In genomic region chr7:117323877-117324699, GRCh38 we compare ENCODE assay signal across 8 cellular contexts. TPM values are rescaled to one million over a fixed set of nuclear protein-coding genes. Genes with fewer than 3 reads are reported as not detected.
DNase-seq lines count a peak whose midpoint lies in the region; ATAC-seq lines count a peak whose summit lies in the region.

No MANE protein-coding gene starts in this region.

- no peaks in the 10 kb centered on the region for H3K36me3 ChIP-seq in trophoblast cell (ENCODE audit: control insufficient read depth in 1 of 2, insufficient read depth in 2 of 2, low read length in 2 of 2)

- no peak overlapping the region for H3K18ac ChIP-seq in trophoblast cell (ENCODE audit: low read length)

- no peak overlapping the region for H3K23ac ChIP-seq in trophoblast cell (ENCODE audit: low read length)

- H4K8ac ChIP-seq in trophoblast cell (ENCODE audit: low read depth, low read length) = no peak overlapping the region

- no peak overlapping the region for H3K27ac ChIP-seq in trophoblast cell (ENCODE audit: low read depth, low read length)

- no CpG with 5 or more reads among the region's 65 CpGs for WGBS in trophoblast cell (ENCODE audit: extremely low coverage, insufficient coverage, insufficient read length)

- no peak overlapping the region for H4K12ac ChIP-seq in trophoblast cell (ENCODE audit: low read depth, low read length)

- peak overlapping the region; percentile 14 for H2AFZ ChIP-seq in trophoblast cell (ENCODE audit: insufficient read depth, low read length, poor library complexity)

- DNase-seq in EL (peak; percentile 65), SK-N-DZ (ENCODE audit: low spot score) (peak; percentile 5), glomerular visceral epithelial cell (ENCODE audit: extremely low spot score) (peak; percentile 8), trophoblast cell (no peak), NCI-H774 (lab: John Stamatoyannopoulos, UW) (no peak), DMS114 treated with DMSO at 0.1 percent for 48 hours (lab: John Stamatoyannopoulos, UW; ENCODE audit: unreplicated experiment) (no peak)

- no peak for ATAC-seq in HG03159 (IDR thresholded peaks at IDR 0.05; ENCODE audit: unreplicated experiment)
- ATAC-seq in HG02885 (IDR thresholded peaks at IDR 0.05; ENCODE audit: poor library complexity, unreplicated experiment) = no peak

- peak overlapping the region; percentile 10 for H3K9ac ChIP-seq in trophoblast cell (ENCODE audit: low read length)

- H3K4ac ChIP-seq in trophoblast cell (ENCODE audit: low read depth, low read length) = no peak overlapping the region

- peak overlapping the region; percentile 87 for H3K4me2 ChIP-seq in trophoblast cell (ENCODE audit: low read length)

- no peak overlapping the region for H2AK5ac ChIP-seq in trophoblast cell (ENCODE audit: low read length)

- H4K91ac ChIP-seq in trophoblast cell (ENCODE audit: low read depth, low read length) = no peak overlapping the region

- peaks cover 16 to 21% of the 10 kb centered on the region in 2 experiments for H3K4me1 ChIP-seq in trophoblast cell (ENCODE audit: control insufficient read depth in 1 of 2, insufficient read depth in 2 of 2, low read length in 2 of 2)

- H3K79me1 ChIP-seq in trophoblast cell (ENCODE audit: low read length) = peaks cover 2% of the 10 kb centered on the region

- no peak overlapping the region for H2BK5ac ChIP-seq in trophoblast cell (ENCODE audit: low read depth, low read length, poor library complexity)

- H3K4me3 ChIP-seq in trophoblast cell (ENCODE audit: low read depth, low read length) = peak overlapping the region; percentile 55

- H2BK120ac ChIP-seq in trophoblast cell (ENCODE audit: insufficient read depth, low read length, poor library complexity) = no peak overlapping the region

- no peaks in the 10 kb centered on the region for H3K79me2 ChIP-seq in trophoblast cell (ENCODE audit: control insufficient read depth, insufficient read depth, low read length, poor library complexity)

- no peak overlapping the region for H2BK12ac ChIP-seq in trophoblast cell (ENCODE audit: low read length)

- peaks cover 2% of the 10 kb centered on the region for H3K9me3 ChIP-seq in trophoblast cell (ENCODE audit: insufficient read depth, low read depth, low read length)

- no peak overlapping the region for H3K14ac ChIP-seq in trophoblast cell (ENCODE audit: low read length)

- H3K27me3 ChIP-seq in trophoblast cell (ENCODE audit: insufficient read depth, low read length) = peaks cover 32% of the 10 kb centered on the region

RNA-seq across cellular contexts. Expression of gene WNT2, which starts 1.2 kb away (rescaled TPM):
- polyA plus RNA-seq in SK-N-DZ (2014; cell fraction: cytosol; rRNA removed) = not detected in 2 replicates
- polyA plus RNA-seq in SK-N-DZ (2014; cell fraction: nucleus; rRNA removed) = not detected in 2 replicates
- 0.22 and 0.26 TPM in 2 replicates for polyA plus RNA-seq in trophoblast cell (2013)

Comparison
In these comparisons a context has a peak if more than half of its experiments do, and no peak if none do; other contexts are left out.
1. DNase-seq: peak in EL (single experiment), SK-N-DZ (single experiment) and glomerular visceral epithelial cell (single experiment); none in trophoblast cell (0 of 2), NCI-H774 (single experiment) and DMS114 treated with DMSO at 0.1 percent for 48 hours (single experiment).